Comparison of ENCODE assay signal across 1 cellular context in genomic region chr9:113410207-113411158, GRCh38.
TF ChIP-seq lines count a peak whose summit lies in the region.

TSS of gene C9orf43 (plus strand) at chr9:113410747. CDS start at chr9:113413494, 2,747 bp downstream.
TSS of gene POLE3 (minus strand) at chr9:113410675. CDS start at chr9:113410293, 382 bp downstream.

TF ChIP-seq in K562, 482 proteins besides CTCF, POLR2A, EP300 and RAD21 (continued from another document and continues in another):
- TF ChIP-seq ARID4B (CRISPR knock-in tag; IDR thresholded peaks at IDR 0.05) (peak; percentile 86), THRA (IDR thresholded peaks at IDR 0.05) (no peak), COPS2 (conservative IDR thresholded peaks at IDR 0.05) (no peak), MLLT1 (IDR thresholded peaks at IDR 0.05) (peak; percentile 55 to 63; a peak in 3 of 4 replicates), KDM1A (IDR thresholded peaks at IDR 0.05) (peak; percentile 32 to 71; a peak in 2 of 4 replicates), HEY1 (CRISPR knock-in tag; IDR thresholded peaks at IDR 0.05; ENCODE audit: borderline replicate concordance) (no peak), REST (CRISPR knock-in tag; IDR thresholded peaks at IDR 0.05; ENCODE audit: low read depth) (no peak), PML (IDR thresholded peaks at IDR 0.05; ENCODE audit: low read length) (peak; percentile 76), RREB1 (CRISPR knock-in tag; IDR thresholded peaks at IDR 0.05) (no peak), CC2D1A (IDR thresholded peaks at IDR 0.05) (peak; percentile 49; the same call in 1 of the 2 replicates), BCLAF1 (IDR thresholded peaks at IDR 0.05; ENCODE audit: borderline replicate concordance in 1 of 2, control insufficient read depth in 1 of 2, low read depth in 2 of 2, low read length in 1 of 2) (no peak), CBX2 (IDR thresholded peaks at IDR 0.05; ENCODE audit: insufficient read depth, low read length, poor library complexity, severe bottlenecking) (no peak), ERF (CRISPR knock-in tag; IDR thresholded peaks at IDR 0.05) (no peak), NKRF (IDR thresholded peaks at IDR 0.05; ENCODE audit: borderline replicate concordance) (peak; percentile 93)
